8 cellular contexts compared by ENCODE assay signal in the genomic region with DNA sequence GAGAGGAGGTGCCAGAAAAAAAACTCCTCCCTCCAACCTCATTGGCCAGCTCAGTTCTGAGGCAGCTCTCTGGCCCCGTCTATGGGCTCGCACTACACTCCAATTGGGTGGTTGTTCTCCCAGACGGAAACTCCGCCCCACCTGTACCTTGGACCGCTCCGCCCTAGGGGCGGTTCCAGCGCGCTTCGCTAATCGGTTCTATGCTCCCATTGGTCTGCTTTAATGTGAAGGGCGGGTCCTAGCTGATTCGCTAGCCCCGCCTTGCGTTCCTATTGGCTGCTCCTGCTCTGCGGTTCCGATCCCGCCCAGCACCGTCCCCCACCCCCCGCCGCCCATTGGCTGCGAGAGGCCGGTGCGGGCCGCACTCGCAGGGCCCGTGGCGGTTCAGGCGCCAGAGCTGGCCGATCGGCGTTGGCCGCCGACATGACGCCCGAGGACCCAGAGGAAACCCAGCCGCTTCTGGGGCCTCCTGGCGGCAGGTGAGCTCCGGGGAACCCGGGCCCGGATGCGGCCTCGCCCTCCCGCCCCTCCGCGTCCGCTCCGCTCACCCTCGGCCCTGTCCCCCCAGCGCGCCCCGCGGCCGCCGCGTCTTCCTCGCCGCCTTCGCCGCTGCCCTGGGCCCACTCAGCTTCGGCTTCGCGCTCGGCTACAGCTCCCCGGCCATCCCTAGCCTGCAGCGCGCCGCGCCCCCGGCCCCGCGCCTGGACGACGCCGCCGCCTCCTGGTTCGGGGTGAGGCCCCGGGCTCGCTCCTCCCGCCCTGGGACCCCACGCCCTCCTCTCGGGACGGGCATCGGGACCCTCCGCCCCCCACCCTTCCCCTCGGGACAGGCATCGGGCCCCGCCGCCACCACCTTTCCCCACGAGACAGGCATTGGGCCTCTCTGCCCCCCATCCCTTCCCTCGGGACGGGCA. TPM values are rescaled to one million over a fixed set of nuclear protein-coding genes. Genes with fewer than 3 reads are reported as not detected.
DNase-seq lines count a peak whose midpoint lies in the region; ATAC-seq and TF ChIP-seq lines count a peak whose summit lies in the region.

TSS of gene SLC2A8 (plus strand) at position 362 of the 914 bp plus-strand sequence. CDS start at position 424, 62 bp downstream.

- ATAC-seq in GM18505 (IDR thresholded peaks at IDR 0.05; ENCODE audit: unreplicated experiment) (peak; percentile 90), HG02970 (IDR thresholded peaks at IDR 0.05; ENCODE audit: low FRiP score, unreplicated experiment) (peak; percentile 95), sciatic nerve (peak; percentile 99)

- peak within 1 kb of the TSS; percentile 2 for H3K27ac ChIP-seq in brain microvascular endothelial cell

- TF ChIP-seq POLR2A in GM18505 (IDR thresholded peaks at IDR 0.05; ENCODE audit: borderline replicate concordance, extremely low read depth, insufficient read depth, insufficient read length) = peak; percentile 65

- no peak for TF ChIP-seq CTCF in brain microvascular endothelial cell (IDR thresholded peaks at IDR 0.05; ENCODE audit: low read depth, low read length, missing control alignments)

- H3K27me3 ChIP-seq in brain microvascular endothelial cell (replicated peaks) = no peaks in the 10 kb centered on the region

- intact Hi-C loops in sciatic nerve (cut with DNase I) = no loop called here

- in situ Hi-C loops in brain microvascular endothelial cell (cut with HindIII; ENCODE audit: low pct_ligation_motif_present, low sequenced_read_pairs) = no loop called here

- DNase-seq in NCI-H2081 treated with DMSO at 0.1 percent for 48 hours (lab: John Stamatoyannopoulos, UW) (peak; percentile 98), UCSD-AML1 (lab: John Stamatoyannopoulos, UW; ENCODE audit: unreplicated experiment) (peak; percentile 99), brain microvascular endothelial cell (peak; percentile 99), iPS DF 4.7 (ENCODE audit: extremely low read depth, low spot score) (peak; percentile 99), sciatic nerve (ENCODE audit: low spot score) (peak; percentile 99), SKM-1 treated with dmso at 0.1 percent for 144 hours (lab: John Stamatoyannopoulos, UW; ENCODE audit: unreplicated experiment) (no peak)

- peak within 1 kb of the TSS; percentile 56 for H3K4me3 ChIP-seq in brain microvascular endothelial cell (ENCODE audit: low read depth, low read length)

- H3K36me3 ChIP-seq in brain microvascular endothelial cell (replicated peaks) = no peaks in the 10 kb centered on the region

RNA-seq across cellular contexts. Expression of gene SLC2A8, which starts in this region (rescaled TPM):
- 22.5 TPM for total RNA-seq in sciatic nerve
